ENCODE assay signal across 1 cellular context in the genomic region with DNA sequence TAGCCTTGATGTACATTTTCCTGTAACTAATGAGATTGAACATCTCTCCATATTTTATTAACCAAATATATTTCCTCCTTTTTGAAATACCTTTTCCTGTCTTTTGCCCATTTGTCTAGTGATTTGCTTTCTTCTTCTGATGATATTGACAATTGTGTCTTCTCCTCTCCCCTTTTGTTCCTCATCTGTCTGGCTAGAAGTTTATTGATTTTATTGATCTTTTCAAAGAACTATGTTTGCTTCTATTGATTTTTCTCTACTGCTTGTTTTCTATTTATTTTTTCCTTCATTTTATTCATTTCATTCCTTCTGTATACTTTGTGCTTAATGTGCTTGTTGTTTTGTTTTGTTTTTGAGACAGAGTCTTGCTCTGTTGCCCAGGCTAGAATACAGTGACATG.
TF ChIP-seq lines count a peak whose summit lies in the region.

No MANE protein-coding gene starts in this region.

TF ChIP-seq in K562, 482 proteins besides CTCF, POLR2A, EP300 and RAD21 (continued from another document):
- no peak for TF ChIP-seq SRSF1 (IDR thresholded peaks at IDR 0.05; ENCODE audit: low read depth, low read length)
- TF ChIP-seq, protein P1, sequence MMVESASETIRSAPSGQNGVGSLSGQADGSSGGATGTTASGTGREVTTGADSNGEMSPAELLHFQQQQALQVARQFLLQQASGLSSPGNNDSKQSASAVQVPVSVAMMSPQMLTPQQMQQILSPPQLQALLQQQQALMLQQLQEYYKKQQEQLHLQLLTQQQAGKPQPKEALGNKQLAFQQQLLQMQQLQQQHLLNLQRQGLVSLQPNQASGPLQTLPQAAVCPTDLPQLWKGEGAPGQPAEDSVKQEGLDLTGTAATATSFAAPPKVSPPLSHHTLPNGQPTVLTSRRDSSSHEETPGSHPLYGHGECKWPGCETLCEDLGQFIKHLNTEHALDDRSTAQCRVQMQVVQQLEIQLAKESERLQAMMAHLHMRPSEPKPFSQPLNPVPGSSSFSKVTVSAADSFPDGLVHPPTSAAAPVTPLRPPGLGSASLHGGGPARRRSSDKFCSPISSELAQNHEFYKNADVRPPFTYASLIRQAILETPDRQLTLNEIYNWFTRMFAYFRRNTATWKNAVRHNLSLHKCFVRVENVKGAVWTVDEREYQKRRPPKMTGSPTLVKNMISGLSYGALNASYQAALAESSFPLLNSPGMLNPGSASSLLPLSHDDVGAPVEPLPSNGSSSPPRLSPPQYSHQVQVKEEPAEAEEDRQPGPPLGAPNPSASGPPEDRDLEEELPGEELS (CRISPR knock-in tag; IDR thresholded peaks at IDR 0.05; ENCODE audit: borderline replicate concordance): no peak
